Comparison of ENCODE assay signal across 1 cellular context in genomic region chr16:28300327-28300726, GRCh38.
A peak's percentile ranks its signal among the peaks of the same experiment; 100 is the strongest.
TF ChIP-seq lines count a peak whose summit lies in the region.

No MANE protein-coding gene starts in this region.

TF ChIP-seq in HEK293, 187 proteins besides CTCF, POLR2A, EP300 and RAD21:
- TF ChIP-seq ATF2 (tag by site-specific recombination; IDR thresholded peaks at IDR 0.05; ENCODE audit: low read depth), result no peak
- no peak for TF ChIP-seq SP3 (tag by site-specific recombination; IDR thresholded peaks at IDR 0.05)
- TF ChIP-seq ZNF530 (tag by site-specific recombination; IDR thresholded peaks at IDR 0.05; ENCODE audit: low read depth), result no peak
- no peak for TF ChIP-seq ZNF366 (tag by site-specific recombination; conservative IDR thresholded peaks at IDR 0.05)
- no peak for TF ChIP-seq ZNF670 (tag by site-specific recombination; IDR thresholded peaks at IDR 0.05; ENCODE audit: low read depth)
- TF ChIP-seq BCL11A (tag by site-specific recombination; IDR thresholded peaks at IDR 0.05; ENCODE audit: low read depth), result no peak
- peak; percentile 75 for TF ChIP-seq ZNF121 (tag by site-specific recombination; IDR thresholded peaks at IDR 0.05)
